In the genomic region with DNA sequence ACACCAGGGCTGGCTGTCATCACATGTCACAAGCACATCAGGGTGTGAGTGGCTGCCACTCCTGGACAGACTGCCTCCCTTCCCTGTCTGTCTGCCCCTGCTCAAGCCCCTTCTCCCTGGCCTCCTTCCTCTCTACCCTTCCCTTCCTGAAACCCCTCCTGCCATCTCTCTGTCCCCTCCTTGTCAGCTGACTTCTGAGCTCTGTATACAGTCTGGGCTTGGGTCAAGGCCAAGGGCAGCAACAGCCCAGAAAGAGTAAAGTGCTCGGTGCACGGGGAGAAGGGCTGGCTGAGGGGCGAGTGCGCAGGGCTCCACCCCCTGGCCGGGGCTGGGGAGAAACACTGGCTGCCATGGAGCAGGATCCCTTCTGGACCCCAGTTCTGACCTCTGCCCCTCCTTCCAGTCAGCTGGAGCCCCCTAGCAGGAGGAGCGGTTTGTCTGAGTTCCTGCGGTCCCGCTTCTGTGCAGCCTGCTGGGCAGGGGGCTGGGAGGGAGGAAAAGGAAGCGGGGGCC, we compare ENCODE assay signal across 14 cellular contexts. TPM values are rescaled to one million over a fixed set of nuclear protein-coding genes. Genes with fewer than 3 reads are reported as not detected.
DNase-seq lines count a peak whose midpoint lies in the region; ATAC-seq and TF ChIP-seq lines count a peak whose summit lies in the region.
"Had no signal": no experiment of that assay in that cellular context is flagged by ENCODE, and none has a peak within 500 bp of the region (broad histone marks: within the 10 kb centered on the region; RNA-seq: fewer than 3 reads in every experiment).

No MANE protein-coding gene starts in this region.

- H3K4me1 Mint-ChIP-seq in CD4-positive, CD25-positive, alpha-beta regulatory T cell, result peaks cover 0 to 42% (median 12%) of the 10 kb centered on the region in 4 donors
- peaks cover 18% of the 10 kb centered on the region for H3K4me1 Mint-ChIP-seq in mesothelial cell of epicardium

- no peak for ATAC-seq in CD4-positive, CD25-positive, alpha-beta regulatory T cell (ENCODE audit: low read depth in 2 of 2)
- ATAC-seq: gastroesophageal sphincter, GM12878, left lung had no signal

- H3K27ac Mint-ChIP-seq in CD4-positive, CD25-positive, alpha-beta regulatory T cell, result no peak overlapping the region
- H3K27ac Mint-ChIP-seq in mesothelial cell of epicardium, result no peak overlapping the region

- H3K4me1 ChIP-seq in CD4-positive, CD25-positive, alpha-beta regulatory T cell (ENCODE audit: control insufficient read depth, insufficient read depth, low read length, poor library complexity, severe bottlenecking), result peaks cover 51% of the 10 kb centered on the region

- H3K27me3 Mint-ChIP-seq in CD4-positive, CD25-positive, alpha-beta regulatory T cell, result peaks cover 27% of the 10 kb centered on the region
- peaks cover 61% of the 10 kb centered on the region for H3K27me3 Mint-ChIP-seq in mesothelial cell of epicardium (ENCODE audit: low read depth)

- H3K4me3 Mint-ChIP-seq in CD4-positive, CD25-positive, alpha-beta regulatory T cell, result peak overlapping the region; percentile 64 to 94 (median 84)
- peak overlapping the region; percentile 45 for H3K4me3 Mint-ChIP-seq in mesothelial cell of epicardium

- H3K36me3 ChIP-seq in CD4-positive, CD25-positive, alpha-beta regulatory T cell (ENCODE audit: control insufficient read depth, insufficient read depth, low read length), result no peaks in the 10 kb centered on the region
- H3K36me3 ChIP-seq: gastroesophageal sphincter, left lung had no signal

- in situ Hi-C loops in G401 (cut with HindIII; ENCODE audit: low sequenced_read_pairs), result no loop called here

- no peak overlapping the region for H3K27ac ChIP-seq in CD4-positive, CD25-positive, alpha-beta regulatory T cell (ENCODE audit: insufficient read depth, low read length, poor library complexity, severe bottlenecking)
- H3K27ac ChIP-seq: gastroesophageal sphincter had no signal

- TF ChIP-seq CTCF in mesothelial cell of epicardium (IDR thresholded peaks at IDR 0.05; ENCODE audit: unreplicated experiment), result no peak

- H3K27me3 ChIP-seq in CD4-positive, CD25-positive, alpha-beta regulatory T cell (ENCODE audit: control insufficient read depth, insufficient read depth, low read length), result peaks cover 4% of the 10 kb centered on the region

- no peaks in the 10 kb centered on the region for H3K36me3 Mint-ChIP-seq in CD4-positive, CD25-positive, alpha-beta regulatory T cell
- no peaks in the 10 kb centered on the region for H3K36me3 Mint-ChIP-seq in mesothelial cell of epicardium

- no peak overlapping the region for H3K4me3 ChIP-seq in CD4-positive, CD25-positive, alpha-beta regulatory T cell (ENCODE audit: low read depth, low read length)

- no peaks in the 10 kb centered on the region for H3K9me3 ChIP-seq in CD4-positive, CD25-positive, alpha-beta regulatory T cell (ENCODE audit: control insufficient read depth in 2 of 2, low read length in 2 of 2)

- no peak for DNase-seq in CD4-positive, CD25-positive, alpha-beta regulatory T cell
- peak; percentile 33 for DNase-seq in G401 (ENCODE audit: low spot score)
- peak; percentile 70 for DNase-seq in UCSD-AML1 (lab: John Stamatoyannopoulos, UW; ENCODE audit: unreplicated experiment)
- no peak for DNase-seq in mesothelial cell of epicardium (ENCODE audit: low spot score in 2 of 2, unreplicated experiment in 2 of 2)
- no peak for DNase-seq in DMS114 treated with DMSO at 0.1 percent for 48 hours (lab: John Stamatoyannopoulos, UW; ENCODE audit: unreplicated experiment)
- no peak for DNase-seq in GM03348 (ENCODE audit: low spot score)
- DNase-seq in NCI-H82 treated with DMSO at 0.1 percent for 48 hours (lab: John Stamatoyannopoulos, UW; ENCODE audit: unreplicated experiment), result no peak
- no peak for DNase-seq in NCI-H187 (lab: John Stamatoyannopoulos, UW)
- DNase-seq: activated CD4-positive, CD25-positive, alpha-beta regulatory T cell; dermis blood vessel endothelial cell had no signal

- H3K9me3 Mint-ChIP-seq in CD4-positive, CD25-positive, alpha-beta regulatory T cell, result peaks cover 0 to 4% (median 0%) of the 10 kb centered on the region in 7 donors
- no peaks in the 10 kb centered on the region for H3K9me3 Mint-ChIP-seq in mesothelial cell of epicardium

RNA-seq across cellular contexts. Expression of gene LKAAEAR1, which starts 2.0 kb away (rescaled TPM):
- not detected for total RNA-seq in CD4-positive, CD25-positive, alpha-beta regulatory T cell
- polyA plus RNA-seq in CD4-positive, CD25-positive, alpha-beta regulatory T cell, result 1 to 10 TPM in 1 of 4 donors, under 1 TPM in 1, not detected in 2; 0.42 to 1.4 TPM
- not detected in 2 replicates for total RNA-seq in G401 (2014; rRNA removed; shearing (Covaris generic))
- total RNA-seq in mesothelial cell of epicardium, result 0.36 TPM in 1 of 3 replicates, not detected in the others
- total RNA-seq: dermis blood vessel endothelial cell, GM12878, posterior vena cava had no signal
- polyA plus RNA-seq: GM12878 had no signal

RNA-seq across cellular contexts. Expression of gene OPRL1, which starts 2.3 kb away (rescaled TPM):
- 1.3 TPM for total RNA-seq in CD4-positive, CD25-positive, alpha-beta regulatory T cell
- polyA plus RNA-seq in CD4-positive, CD25-positive, alpha-beta regulatory T cell, result 1 to 10 TPM in 1 of 4 donors, under 1 TPM in 3; 0.58 to 1.1 (median 0.59) TPM
- 4.2 and 5.0 TPM in 2 replicates for total RNA-seq in G401 (2014; rRNA removed; shearing (Covaris generic))
- 2.2 to 2.6 TPM (median 2.5 TPM) in 3 replicates for total RNA-seq in mesothelial cell of epicardium

RNA-seq across cellular contexts. Expression of gene RGS19, which starts 2.9 kb away (rescaled TPM):
- 50.7 TPM for total RNA-seq in CD4-positive, CD25-positive, alpha-beta regulatory T cell
- polyA plus RNA-seq in CD4-positive, CD25-positive, alpha-beta regulatory T cell, result 100 to 1,000 TPM in 2 of 4 donors, 10 to 100 TPM in 2; 79.4 to 105 (median 95.0) TPM
- total RNA-seq in G401 (2014; rRNA removed; shearing (Covaris generic)), result 32.9 and 33.4 TPM in 2 replicates
- 7.0 to 8.1 TPM (median 7.9 TPM) in 3 replicates for total RNA-seq in mesothelial cell of epicardium

RNA-seq across cellular contexts. Expression of gene TCEA2, which starts 19.2 kb away (rescaled TPM):
- 24.8 TPM for total RNA-seq in CD4-positive, CD25-positive, alpha-beta regulatory T cell
- 10 to 100 TPM; 17.7 to 27.1 (median 20.9) TPM for polyA plus RNA-seq in CD4-positive, CD25-positive, alpha-beta regulatory T cell
- 29.2 and 44.0 TPM in 2 replicates for total RNA-seq in G401 (2014; rRNA removed; shearing (Covaris generic))
- total RNA-seq in mesothelial cell of epicardium, result 77.9 to 81.3 TPM (median 81.2 TPM) in 3 replicates

RNA-seq across cellular contexts. Expression of gene NPBWR2, which starts 25.2 kb away (rescaled TPM):
- not detected for total RNA-seq in CD4-positive, CD25-positive, alpha-beta regulatory T cell
- polyA plus RNA-seq in CD4-positive, CD25-positive, alpha-beta regulatory T cell, result not detected
- total RNA-seq in G401 (2014; rRNA removed; shearing (Covaris generic)), result not detected in 2 replicates
- total RNA-seq in mesothelial cell of epicardium, result not detected in 3 replicates
- total RNA-seq: dermis blood vessel endothelial cell, gastroesophageal sphincter, GM12878, left lung, posterior vena cava had no signal
- polyA plus RNA-seq: GM12878 had no signal

Comparison
In these comparisons a context has a peak if more than half of its experiments do, and no peak if none do; other contexts are left out.
1. DNase-seq: peak in G401 (single experiment) and UCSD-AML1 (single experiment); none in CD4-positive, CD25-positive, alpha-beta regulatory T cell (0 of 3), mesothelial cell of epicardium (0 of 2), DMS114 treated with DMSO at 0.1 percent for 48 hours (single experiment), GM03348 (single experiment), NCI-H82 treated with DMSO at 0.1 percent for 48 hours (single experiment) and NCI-H187 (0 of 2).